Comparison of ENCODE assay signal across 8 cellular contexts in genomic region chr3:66499881-66500574, GRCh38. TPM values are rescaled to one million over a fixed set of nuclear protein-coding genes. Genes with fewer than 3 reads are reported as not detected.
DNase-seq lines count a peak whose midpoint lies in the region; ATAC-seq and TF ChIP-seq lines count a peak whose summit lies in the region.

No MANE protein-coding gene starts in this region.

- intact Hi-C loops in left ventricle myocardium inferior (cut with micrococcal nuclease) = loop anchor here (5.0 kb wide), 1 partner anchor 48 kb away; no protein-coding TSS in a partner anchor

- H3K4me3 ChIP-seq in GM06990 (replicated peaks; ENCODE audit: low read depth, low read length) = peak overlapping the region; percentile 86
- H3K4me3 ChIP-seq in MM.1S (ENCODE audit: low read length) = peak overlapping the region; percentile 89
- H3K4me3 ChIP-seq in left ventricle myocardium inferior = peak overlapping the region; percentile 93

- H3K27me3 ChIP-seq in GM06990 (replicated peaks; ENCODE audit: control insufficient read depth, insufficient read depth, low read length) = no peaks in the 10 kb centered on the region; the same call in 1 of the 2 replicates
- 0 out of 2 replicates have a peak, but pooled peaks cover 3% of the 10 kb centered on the region for H3K27me3 ChIP-seq in MM.1S (replicated peaks; ENCODE audit: insufficient read depth, low read length)
- no peaks in the 10 kb centered on the region for H3K27me3 ChIP-seq in left ventricle myocardium inferior (ENCODE audit: low read depth)

- peaks cover 34% of the 10 kb centered on the region for H3F3A ChIP-seq in MM.1S (ENCODE audit: insufficient read depth, low read length)

- no peaks in the 10 kb centered on the region for H4K20me1 ChIP-seq in MM.1S (ENCODE audit: insufficient read depth, low read length)

- H3K9ac ChIP-seq in MM.1S (ENCODE audit: low read length) = peak overlapping the region; percentile 65

- H3K9me3 ChIP-seq in MM.1S (replicated peaks; ENCODE audit: insufficient read depth, low read length) = no peaks in the 10 kb centered on the region
- no peaks in the 10 kb centered on the region for H3K9me3 ChIP-seq in left ventricle myocardium inferior (replicated peaks)

- peak overlapping the region; percentile 63; the same call in 1 of the 2 replicates for H3K4me2 ChIP-seq in MM.1S (ENCODE audit: low read depth, low read length)

- TF ChIP-seq CTCF in GM06990 (IDR thresholded peaks at IDR 0.05; ENCODE audit: insufficient read depth, low read length, poor library complexity, severe bottlenecking) (no peak), MM.1S (IDR thresholded peaks at IDR 0.05; ENCODE audit: low read length) (no peak), left ventricle myocardium inferior (IDR thresholded peaks at IDR 0.05; ENCODE audit: borderline replicate concordance) (no peak)

- no peak overlapping the region for H3K27ac ChIP-seq in MM.1S (ENCODE audit: low read length)
- peak overlapping the region; percentile 96 for H3K27ac ChIP-seq in left ventricle myocardium inferior (replicated peaks)

- ATAC-seq in GM21825 (IDR thresholded peaks at IDR 0.05; ENCODE audit: unreplicated experiment) = peak; percentile 12

- DNase-seq in GM06990 (ENCODE audit: extremely low read depth, insufficient read length) (peak; percentile 50), MM.1S (no peak), left ventricle myocardium inferior (peak; percentile 46), retina (peak; percentile 79), NCI-H2107 treated with DMSO at 0.1 percent for 48 hours (lab: John Stamatoyannopoulos, UW; ENCODE audit: unreplicated experiment) (no peak), SW 1271 (lab: John Stamatoyannopoulos, UW) (no peak)
- DNase-seq in activated naive CD4-positive, alpha-beta T cell treated with anti-CD3 and anti-CD28 coated beads, Interleukin-2, amount 50 U/mL, for 16 hours = peak; percentile 50

- H3K4me1 ChIP-seq in MM.1S (ENCODE audit: low read length) (peaks cover 40% of the 10 kb centered on the region), left ventricle myocardium inferior (peaks cover 63% of the 10 kb centered on the region)

- peaks cover 50% of the 10 kb centered on the region for H3K79me2 ChIP-seq in MM.1S (ENCODE audit: low read length)

- H3K9me2 ChIP-seq in MM.1S (replicated peaks; ENCODE audit: insufficient read depth, low read length) = no peaks in the 10 kb centered on the region

- no peak overlapping the region; the same call in 1 of the 2 replicates for H2AFZ ChIP-seq in MM.1S (ENCODE audit: low read length)

- no peaks in the 10 kb centered on the region for H3K36me3 ChIP-seq in GM06990 (ENCODE audit: control insufficient read depth, insufficient read depth, low read length)
- no peaks in the 10 kb centered on the region for H3K36me3 ChIP-seq in MM.1S (replicated peaks; ENCODE audit: insufficient read depth, low read length)
- no peaks in the 10 kb centered on the region for H3K36me3 ChIP-seq in left ventricle myocardium inferior

RNA-seq across cellular contexts. Expression of gene LRIG1, which starts 0.8 kb away (rescaled TPM):
- total RNA-seq in left ventricle myocardium inferior = 137 TPM

Comparison
In these comparisons a context has a peak if more than half of its experiments do, and no peak if none do; other contexts are left out.
1. DNase-seq: peak in GM06990 (single experiment), activated naive CD4-positive, alpha-beta T cell treated with anti-CD3 and anti-CD28 coated beads, Interleukin-2, amount 50 U/mL, for 16 hours (single experiment), left ventricle myocardium inferior (single experiment) and retina (single experiment); none in MM.1S (single experiment), NCI-H2107 treated with DMSO at 0.1 percent for 48 hours (single experiment) and SW 1271 (0 of 2).
2. Peak in every context shown above with its lines, with median percentiles within 50 percentile points of each other: H3K4me3 ChIP-seq.